Comparison of ENCODE assay signal across 1 cellular context in genomic region chr22:19658057-19658966, GRCh38.
TF ChIP-seq lines count a peak whose summit lies in the region.

No MANE protein-coding gene starts in this region.

TF ChIP-seq in K562, 482 proteins besides CTCF, POLR2A, EP300 and RAD21 (continued from another document):
- no peak for TF ChIP-seq CREB5 (CRISPR knock-in tag; IDR thresholded peaks at IDR 0.05)
- peak; percentile 25 for TF ChIP-seq ZNF511 (CRISPR knock-in tag; IDR thresholded peaks at IDR 0.05)
- 0 out of 2 replicates have a peak, but pooled peaks have one; percentile 1 for TF ChIP-seq NR2F6 (CRISPR knock-in tag; IDR thresholded peaks at IDR 0.05)
- TF ChIP-seq BRD4 (IDR thresholded peaks at IDR 0.05): no peak
- 0 out of 2 replicates have a peak, but pooled peaks have one; percentile 16 for TF ChIP-seq USF2 (CRISPR knock-in tag; IDR thresholded peaks at IDR 0.05)
- no peak for TF ChIP-seq HLTF (IDR thresholded peaks at IDR 0.05)
- TF ChIP-seq ZNF12 (CRISPR knock-in tag; IDR thresholded peaks at IDR 0.05): no peak; the same call in 1 of the 2 replicates
- TF ChIP-seq WHSC1 (IDR thresholded peaks at IDR 0.05; ENCODE audit: low read length): no peak
- no peak for TF ChIP-seq ZNF24 (IDR thresholded peaks at IDR 0.05)
- no peak for TF ChIP-seq KLF13 (tag; IDR thresholded peaks at IDR 0.05; ENCODE audit: borderline replicate concordance, low read depth)
- no peak for TF ChIP-seq ZNF143 (CRISPR knock-in tag; IDR thresholded peaks at IDR 0.05)
- TF ChIP-seq PPARD (CRISPR knock-in tag; IDR thresholded peaks at IDR 0.05): no peak
- TF ChIP-seq ZNF668 (CRISPR knock-in tag; IDR thresholded peaks at IDR 0.05): no peak
- TF ChIP-seq GMEB1 (CRISPR knock-in tag; IDR thresholded peaks at IDR 0.05): 0 out of 2 replicates have a peak, but pooled peaks have one; percentile 0
- TF ChIP-seq TBL1XR1 (IDR thresholded peaks at IDR 0.05; ENCODE audit: low read length in 2 of 2): no peak
- TF ChIP-seq PREB (CRISPR knock-in tag; IDR thresholded peaks at IDR 0.05): no peak
- no peak for TF ChIP-seq POLR2H (tag; IDR thresholded peaks at IDR 0.05; ENCODE audit: low read depth)
- TF ChIP-seq GABPB2 (CRISPR knock-in tag; conservative IDR thresholded peaks at IDR 0.05): no peak
- no peak for TF ChIP-seq DACH1 (IDR thresholded peaks at IDR 0.05; ENCODE audit: partially characterized antibody)
- TF ChIP-seq MLLT1 (IDR thresholded peaks at IDR 0.05): no peak
- no peak for TF ChIP-seq FOXK2 (conservative IDR thresholded peaks at IDR 0.05 in 1 of 2, IDR thresholded peaks at IDR 0.05 in 1 of 2; ENCODE audit: low read depth in 2 of 2)
- TF ChIP-seq DIDO1 (tag; IDR thresholded peaks at IDR 0.05; ENCODE audit: low read depth): no peak
- TF ChIP-seq MXD1 (CRISPR knock-in tag; IDR thresholded peaks at IDR 0.05; ENCODE audit: borderline replicate concordance, poor library complexity, severe bottlenecking): no peak
- TF ChIP-seq ZNF133 (CRISPR knock-in tag; IDR thresholded peaks at IDR 0.05): no peak
- peak; percentile 47; the same call in 1 of the 2 replicates for TF ChIP-seq ARID4B (CRISPR knock-in tag; IDR thresholded peaks at IDR 0.05)
